In genomic region chr11:87398913-87399312, GRCh38 we compare ENCODE assay signal across 24 cellular contexts.
DNase-seq lines count a peak whose midpoint lies in the region; TF ChIP-seq lines count a peak whose summit lies in the region.
"Had no signal": no experiment of that assay in that cellular context is flagged by ENCODE, and none has a peak within 500 bp of the region (broad histone marks: within the 10 kb centered on the region; RNA-seq: fewer than 3 reads in every experiment).

No MANE protein-coding gene starts in this region.

- H3K4me3 ChIP-seq in MG63 (no peak overlapping the region), foreskin fibroblast (ENCODE audit: low read depth in 1 of 2, low read length in 2 of 2) (no peak overlapping the region), BE2C (ENCODE audit: low read depth, low read length) (no peak overlapping the region)
- H3K4me3 ChIP-seq: SK-N-MC had no signal

- TF ChIP-seq CTCF in foreskin fibroblast (IDR thresholded peaks at IDR 0.05; ENCODE audit: low read depth, low read length), result no peak
- TF ChIP-seq CTCF in BE2C (IDR thresholded peaks at IDR 0.05; ENCODE audit: low read depth, low read length), result no peak

- no peaks in the 10 kb centered on the region for H3K27me3 ChIP-seq in MG63
- no peaks in the 10 kb centered on the region for H3K27me3 ChIP-seq in BE2C

- H3K36me3 ChIP-seq in MG63 (no peaks in the 10 kb centered on the region), BE2C (no peaks in the 10 kb centered on the region)

- DNase-seq in MG63 (peak; percentile 49), foreskin fibroblast (peak; percentile 2 to 22), mucosa of gallbladder (ENCODE audit: low spot score) (peak; percentile 19), ureter (ENCODE audit: low spot score) (peak; percentile 51), cerebellum (ENCODE audit: low spot score) (no peak), NCI-H446 (lab: John Stamatoyannopoulos, UW) (no peak), NCI-H2227 (lab: John Stamatoyannopoulos, UW; ENCODE audit: unreplicated experiment) (no peak), BE2C (no peak)
- DNase-seq: activated CD8-positive, alpha-beta T cell treated with anti-CD3 and anti-CD28 coated beads, Interleukin-2, amount 10 ng/mL, durations not matched to agents 7 days and 5 days; activated effector memory CD4-positive, alpha-beta T cell treated with Interleukin-2 at 50 U/mL for 16 hours; activated naive CD8-positive, alpha-beta T cell treated with anti-CD3 and anti-CD28 coated beads, Interleukin-2, amount 10 ng/mL, durations not matched to agents 7 days and 5 days; activated T-cell treated with anti-CD3 and anti-CD28 coated beads for 4 hours; AML-193; CD8-positive, alpha-beta T cell; DMS53; effector memory CD4-positive, alpha-beta T cell; erythroblast; NCI-H1048; NCI-H187 treated with DMSO at 0.1 percent for 48 hours; NCI-H748 treated with DMSO at 0.1 percent for 48 hours; RPMI8226; stimulated activated CD4-positive, alpha-beta T cell treated with anti-CD3 and anti-CD28 coated beads, Interleukin-2, amount 100 ng/mL, for 48 hours; stimulated activated naive B cell treated with anti-CD40 and anti-IgM and Interleukin-4, amounts not matched to agents 10 μg/mL and 1 μg/mL and 100 μg/mL, for 72 hours had no signal

- no peaks in the 10 kb centered on the region for H3K4me1 ChIP-seq in BE2C

- no peaks in the 10 kb centered on the region for H3K9me3 ChIP-seq in MG63
- no peaks in the 10 kb centered on the region for H3K9me3 ChIP-seq in BE2C

Comparison
In these comparisons a context has a peak if more than half of its experiments do, and no peak if none do; other contexts are left out.
1. DNase-seq: peak in MG63 (single experiment), foreskin fibroblast (2 of 2), mucosa of gallbladder (single experiment) and ureter (single experiment); none in cerebellum (single experiment), NCI-H446 (0 of 2), NCI-H2227 (single experiment) and BE2C (single experiment).